Comparison of ENCODE assay signal across 14 cellular contexts in the genomic region with DNA sequence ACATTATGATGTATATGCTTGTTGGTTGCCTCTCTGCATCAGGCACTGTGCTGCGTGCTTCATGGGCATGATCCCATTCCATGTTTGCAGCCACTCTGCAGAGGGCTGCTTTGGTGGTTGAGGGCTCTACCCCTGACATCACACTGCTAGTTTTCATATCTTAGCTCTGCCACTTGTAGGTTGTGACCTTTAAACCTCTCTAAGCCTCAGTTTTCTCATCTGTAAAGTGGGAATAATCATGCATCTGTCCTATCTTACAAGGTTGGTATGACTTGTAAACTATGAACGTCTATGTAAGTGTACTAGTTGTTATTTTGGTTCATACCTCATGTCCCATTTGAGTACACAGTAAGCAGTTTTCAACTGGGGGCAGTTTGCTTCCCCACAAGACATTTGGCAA.
A peak's percentile ranks its signal among the peaks of the same experiment; 100 is the strongest.
DNase-seq lines count a peak whose midpoint lies in the region; ATAC-seq, FAIRE-seq and TF ChIP-seq lines count a peak whose summit lies in the region.
"Had no signal": no experiment of that assay in that cellular context is flagged by ENCODE, and none has a peak within 500 bp of the region (broad histone marks: within the 10 kb centered on the region; RNA-seq: fewer than 3 reads in every experiment).

No MANE protein-coding gene starts in this region.

- peaks cover 32 to 85% of the 10 kb centered on the region in 2 experiments for H3K36me3 ChIP-seq in HepG2 (replicated peaks in 1 of 2; ENCODE audit: control insufficient read depth in 1 of 2, insufficient read depth in 2 of 2, low read length in 2 of 2)
- peaks cover 0 to 38% (median 15%) of the 10 kb centered on the region in 4 donors for H3K36me3 ChIP-seq in right lobe of liver

- no peaks in the 10 kb centered on the region for H3K9me3 Mint-ChIP-seq in endothelial cell (ENCODE audit: unreplicated experiment)
- H3K9me3 Mint-ChIP-seq in activated CD8-positive, alpha-beta memory T cell treated with anti-CD3 and anti-CD28 coated beads, Interleukin-2, amount 10 ng/mL, durations not matched to agents 7 days and 5 days (ENCODE audit: low read depth): no peaks in the 10 kb centered on the region
- H3K9me3 Mint-ChIP-seq in activated CD4-positive, alpha-beta T cell treated with anti-CD3 and anti-CD28 coated beads, Interleukin-2, amount 10 ng/mL, durations not matched to agents 24 days and 14 days: no peaks in the 10 kb centered on the region
- H3K9me3 Mint-ChIP-seq: H9 had no signal

- no peaks in the 10 kb centered on the region for H4K20me1 ChIP-seq in HepG2 (ENCODE audit: insufficient read depth, low read length)
- H4K20me1 ChIP-seq: BLaER1 treated with 17β-estradiol and CSF1 and Interleukin-3, amounts not matched to agents 10 nM and 100 nM had no signal

- no peak for TF ChIP-seq CTCF in HepG2 (CRISPR knock-in tag; IDR thresholded peaks at IDR 0.05)
- no peak for TF ChIP-seq CTCF in right lobe of liver (IDR thresholded peaks at IDR 0.05)
- TF ChIP-seq CTCF in endothelial cell (IDR thresholded peaks at IDR 0.05; ENCODE audit: unreplicated experiment): no peak

- H3K36me3 Mint-ChIP-seq in endothelial cell (ENCODE audit: low read depth, unreplicated experiment): peaks cover 50% of the 10 kb centered on the region
- peaks cover 4% of the 10 kb centered on the region for H3K36me3 Mint-ChIP-seq in activated CD8-positive, alpha-beta memory T cell treated with anti-CD3 and anti-CD28 coated beads, Interleukin-2, amount 10 ng/mL, durations not matched to agents 7 days and 5 days
- peaks cover 3% of the 10 kb centered on the region for H3K36me3 Mint-ChIP-seq in activated CD4-positive, alpha-beta T cell treated with anti-CD3 and anti-CD28 coated beads, Interleukin-2, amount 10 ng/mL, durations not matched to agents 24 days and 14 days (ENCODE audit: low read depth)

- CTCF ChIA-PET in HepG2 (lab: Yijun Ruan, JAX; ENCODE audit: low intra/inter-chr PET ratio, low total read pairs): no interaction called here
- CTCF ChIA-PET in activated CD8-positive, alpha-beta memory T cell treated with anti-CD3 and anti-CD28 coated beads, Interleukin-2, amount 10 ng/mL, durations not matched to agents 7 days and 5 days (lab: Charles Lee): interaction anchor here (1.1 to 1.3 kb wide), 2 partner anchors 18 to 261 kb away, joined by 3 to 4 read pairs; a partner anchor contains a TSS

- WGBS in HepG2 (ENCODE audit: low lambda C conversion rate): 82% methylated on average over 2 of the region's 2 CpGs
- WGBS in right lobe of liver (ENCODE audit: insufficient coverage, low coverage, low lambda C conversion rate, missing lambda C conversion rate): 67% methylated on average over 1 of the region's 2 CpGs

- peaks cover 15% of the 10 kb centered on the region for H3K27me3 Mint-ChIP-seq in endothelial cell (ENCODE audit: unreplicated experiment)
- no peaks in the 10 kb centered on the region for H3K27me3 Mint-ChIP-seq in activated CD8-positive, alpha-beta memory T cell treated with anti-CD3 and anti-CD28 coated beads, Interleukin-2, amount 10 ng/mL, durations not matched to agents 7 days and 5 days
- no peaks in the 10 kb centered on the region for H3K27me3 Mint-ChIP-seq in activated CD4-positive, alpha-beta T cell treated with anti-CD3 and anti-CD28 coated beads, Interleukin-2, amount 10 ng/mL, durations not matched to agents 24 days and 14 days
- H3K27me3 Mint-ChIP-seq: CD4-positive, CD25-positive, alpha-beta regulatory T cell had no signal

- H3K9me3 ChIP-seq in HepG2 (ENCODE audit: low read length) (no peaks in the 10 kb centered on the region), right lobe of liver (no peaks in the 10 kb centered on the region)

- peaks cover 51% of the 10 kb centered on the region for H3K4me1 Mint-ChIP-seq in endothelial cell (ENCODE audit: unreplicated experiment)
- no peaks in the 10 kb centered on the region for H3K4me1 Mint-ChIP-seq in activated CD8-positive, alpha-beta memory T cell treated with anti-CD3 and anti-CD28 coated beads, Interleukin-2, amount 10 ng/mL, durations not matched to agents 7 days and 5 days
- H3K4me1 Mint-ChIP-seq in activated CD4-positive, alpha-beta T cell treated with anti-CD3 and anti-CD28 coated beads, Interleukin-2, amount 10 ng/mL, durations not matched to agents 24 days and 14 days: no peaks in the 10 kb centered on the region

- no peak for DNase-seq in HepG2 (ENCODE audit: low spot score)
- DNase-seq in right lobe of liver: no peak
- DNase-seq in endothelial cell (ENCODE audit: low spot score): no peak
- no peak for DNase-seq in substantia nigra (lab: John Stamatoyannopoulos, UW)
- no peak for DNase-seq in activated CD8-positive, alpha-beta memory T cell treated with anti-CD3 and anti-CD28 coated beads, Interleukin-2, amount 10 ng/mL, durations not matched to agents 7 days and 5 days
- DNase-seq in activated CD4-positive, alpha-beta T cell treated with anti-CD3 and anti-CD28 coated beads, Interleukin-2, amount 10 ng/mL, durations not matched to agents 24 days and 14 days: no peak
- DNase-seq in AML-193 (lab: John Stamatoyannopoulos, UW): no peak
- DNase-seq: CD4-positive, CD25-positive, alpha-beta regulatory T cell; DMS79; GOT3; H9 had no signal

- intact Hi-C loops in HepG2 (cut with micrococcal nuclease; ENCODE audit: unreplicated experiment) (no loop called here), right lobe of liver (cut with DNase I) (no loop called here)
- intact Hi-C loops in activated CD4-positive, alpha-beta T cell treated with anti-CD3 and anti-CD28 coated beads, Interleukin-2, amount 10 ng/mL, durations not matched to agents 24 days and 14 days (cut with micrococcal nuclease): no loop called here

- H2AFZ ChIP-seq in HepG2 (ENCODE audit: low read length): no peak overlapping the region

- no peak overlapping the region for H3K9ac ChIP-seq in HepG2 (ENCODE audit: insufficient read depth, low read depth, low read length)
- H3K9ac ChIP-seq: BLaER1 treated with 17β-estradiol and CSF1 and Interleukin-3, amounts not matched to agents 10 nM and 100 nM had no signal

- no TSS peak for BruUV-seq in HepG2 (replicated peaks; lab: Mats Ljungman, UMichigan)

- no peak overlapping the region for H3K4me2 ChIP-seq in HepG2 (ENCODE audit: low read depth, low read length)

- H3K4me3 ChIP-seq in HepG2 (replicated peaks in 1 of 3; ENCODE audit: insufficient read depth in 1 of 3, low read depth in 2 of 3, low read length in 3 of 3): no peak overlapping the region
- H3K4me3 ChIP-seq in right lobe of liver: no peak overlapping the region
- H3K4me3 ChIP-seq: BLaER1 treated with 17β-estradiol and CSF1 and Interleukin-3, amounts not matched to agents 10 nM and 100 nM; GM12878 had no signal

- no peak for FAIRE-seq in HepG2 (lab: Jason Lieb, UNC)
- FAIRE-seq: GM12878 had no signal

- TF ChIP-seq EP300 in HepG2 (IDR thresholded peaks at IDR 0.05; ENCODE audit: low read depth in 2 of 2, low read length in 2 of 2) (no peak), HepG2 (CRISPR knock-in tag; IDR thresholded peaks at IDR 0.05; ENCODE audit: borderline replicate concordance) (no peak)

- TF ChIP-seq RAD21 in HepG2 (CRISPR knock-in tag; IDR thresholded peaks at IDR 0.05): no peak

- no peaks in the 10 kb centered on the region for H3K27me3 ChIP-seq in HepG2 (ENCODE audit: control insufficient read depth in 1 of 2, insufficient read depth in 2 of 2, low read length in 2 of 2)
- H3K27me3 ChIP-seq in right lobe of liver: no peaks in the 10 kb centered on the region
- H3K27me3 ChIP-seq: BLaER1 treated with 17β-estradiol and CSF1 and Interleukin-3, amounts not matched to agents 10 nM and 100 nM had no signal

- in situ Hi-C loops in HepG2 (cut with HindIII; ENCODE audit: extremely low pct_ligation_motif_present, low pct_unique_long_range_greater_than_20kb): loop anchor here (25.0 kb wide), 1 partner anchor 363 kb away; no protein-coding TSS in a partner anchor

- peak overlapping the region; percentile 8 for H3K27ac Mint-ChIP-seq in endothelial cell (ENCODE audit: unreplicated experiment)
- H3K27ac Mint-ChIP-seq in activated CD8-positive, alpha-beta memory T cell treated with anti-CD3 and anti-CD28 coated beads, Interleukin-2, amount 10 ng/mL, durations not matched to agents 7 days and 5 days: no peak overlapping the region
- no peak overlapping the region for H3K27ac Mint-ChIP-seq in activated CD4-positive, alpha-beta T cell treated with anti-CD3 and anti-CD28 coated beads, Interleukin-2, amount 10 ng/mL, durations not matched to agents 24 days and 14 days

- ATAC-seq in HepG2 (no peak), right lobe of liver (no peak)
- ATAC-seq in activated CD8-positive, alpha-beta memory T cell treated with anti-CD3 and anti-CD28 coated beads, Interleukin-2, amount 10 ng/mL, durations not matched to agents 7 days and 5 days: no peak
- ATAC-seq: GM12878 had no signal

- no peaks in the 10 kb centered on the region for H3K79me2 ChIP-seq in HepG2 (ENCODE audit: insufficient read depth, low read length)

- H3K4me3 Mint-ChIP-seq in endothelial cell (ENCODE audit: unreplicated experiment): peak overlapping the region; percentile 53
- no peak overlapping the region for H3K4me3 Mint-ChIP-seq in activated CD8-positive, alpha-beta memory T cell treated with anti-CD3 and anti-CD28 coated beads, Interleukin-2, amount 10 ng/mL, durations not matched to agents 7 days and 5 days
- no peak overlapping the region for H3K4me3 Mint-ChIP-seq in activated CD4-positive, alpha-beta T cell treated with anti-CD3 and anti-CD28 coated beads, Interleukin-2, amount 10 ng/mL, durations not matched to agents 24 days and 14 days
- H3K4me3 Mint-ChIP-seq: CD4-positive, CD25-positive, alpha-beta regulatory T cell; H9 had no signal

- TF ChIP-seq POLR2A in HepG2 (IDR thresholded peaks at IDR 0.05; ENCODE audit: insufficient read depth in 1 of 2, low read depth in 2 of 2, low read length in 2 of 2) (no peak), right lobe of liver (IDR thresholded peaks at IDR 0.05) (no peak)

- POLR2A ChIA-PET in HepG2 (lab: Yijun Ruan, JAX): no interaction called here

- H3K27ac ChIP-seq in HepG2 (ENCODE audit: extremely low read length, insufficient read depth, low read length): no peak overlapping the region
- H3K27ac ChIP-seq in right lobe of liver: no peak overlapping the region
- H3K27ac ChIP-seq in substantia nigra (ENCODE audit: low read depth, low read length, poor library complexity, severe bottlenecking): peak overlapping the region; percentile 90
- H3K27ac ChIP-seq: 22Rv1 had no signal

- H3K4me1 ChIP-seq in HepG2 (ENCODE audit: insufficient read depth, low read length) (no peaks in the 10 kb centered on the region), right lobe of liver (peaks cover 0 to 6% (median 0%) of the 10 kb centered on the region in 4 donors)

TF ChIP-seq in HepG2, 621 proteins besides CTCF, POLR2A, EP300 and RAD21 (continues in another document):
- TF ChIP-seq, protein P1, sequence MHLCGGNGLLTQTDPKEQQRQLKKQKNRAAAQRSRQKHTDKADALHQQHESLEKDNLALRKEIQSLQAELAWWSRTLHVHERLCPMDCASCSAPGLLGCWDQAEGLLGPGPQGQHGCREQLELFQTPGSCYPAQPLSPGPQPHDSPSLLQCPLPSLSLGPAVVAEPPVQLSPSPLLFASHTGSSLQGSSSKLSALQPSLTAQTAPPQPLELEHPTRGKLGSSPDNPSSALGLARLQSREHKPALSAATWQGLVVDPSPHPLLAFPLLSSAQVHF (CRISPR knock-in tag; IDR thresholded peaks at IDR 0.05): no peak
